18 cellular contexts compared by ENCODE assay signal in the genomic region with DNA sequence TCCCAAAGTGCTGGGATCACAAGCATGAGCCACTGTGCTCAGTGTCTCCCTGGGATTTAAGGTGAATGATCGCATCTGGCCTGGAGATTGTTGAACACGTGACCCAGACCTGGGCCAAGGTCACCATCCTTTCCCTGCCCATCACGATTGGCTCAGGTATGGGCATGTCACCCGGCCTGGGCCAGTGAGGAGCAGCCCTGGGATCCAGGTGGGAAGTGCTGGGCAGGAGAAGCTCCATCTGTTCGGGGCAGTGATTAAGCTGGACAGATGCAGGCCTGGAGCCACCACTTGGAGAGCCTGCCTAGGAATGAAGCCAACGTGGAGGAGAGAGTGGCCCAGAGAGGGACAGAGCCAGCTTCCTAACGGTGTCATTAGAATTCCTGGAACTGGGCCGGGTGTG. TPM values are rescaled to one million over a fixed set of nuclear protein-coding genes. Genes with fewer than 3 reads are reported as not detected.
DNase-seq lines count a peak whose midpoint lies in the region; ATAC-seq and TF ChIP-seq lines count a peak whose summit lies in the region.
"Had no signal": no experiment of that assay in that cellular context is flagged by ENCODE, and none has a peak within 500 bp of the region (broad histone marks: within the 10 kb centered on the region; RNA-seq: fewer than 3 reads in every experiment).

No MANE protein-coding gene starts in this region.

- H3K27me3 ChIP-seq in CD8-positive, alpha-beta T cell (ENCODE audit: insufficient read depth, low read length), result no peaks in the 10 kb centered on the region
- H3K27me3 ChIP-seq in naive thymus-derived CD4-positive, alpha-beta T cell (ENCODE audit: control insufficient read depth in 2 of 2, insufficient read depth in 2 of 2, low read length in 2 of 2), result no peaks in the 10 kb centered on the region
- no peaks in the 10 kb centered on the region for H3K27me3 ChIP-seq in Karpas-422 (ENCODE audit: low read length)

- H3K4me1 ChIP-seq in CD8-positive, alpha-beta T cell (ENCODE audit: insufficient read depth, low read length), result peaks cover 48% of the 10 kb centered on the region
- peaks cover 33 to 46% of the 10 kb centered on the region in 2 donors for H3K4me1 ChIP-seq in naive thymus-derived CD4-positive, alpha-beta T cell (ENCODE audit: control insufficient read depth in 2 of 2, insufficient read depth in 2 of 2, low read length in 2 of 2)
- H3K4me1 ChIP-seq in Karpas-422 (ENCODE audit: low read length), result no peaks in the 10 kb centered on the region

- H3K36me3 Mint-ChIP-seq in activated CD4-positive, alpha-beta T cell treated with anti-CD3 and anti-CD28 coated beads for 36 hours (ENCODE audit: low read depth), result peaks cover 54% of the 10 kb centered on the region
- peaks cover 48% of the 10 kb centered on the region for H3K36me3 Mint-ChIP-seq in CD8-positive, alpha-beta T cell
- H3K36me3 Mint-ChIP-seq in activated naive CD8-positive, alpha-beta T cell treated with anti-CD3 and anti-CD28 coated beads for 36 hours, result peaks cover 49% of the 10 kb centered on the region
- peaks cover 12 to 37% (median 31%) of the 10 kb centered on the region in 5 donors for H3K36me3 Mint-ChIP-seq in naive thymus-derived CD4-positive, alpha-beta T cell

- H3K9me2 ChIP-seq in Karpas-422 (replicated peaks; ENCODE audit: insufficient read depth, low read length), result no peaks in the 10 kb centered on the region

- CTCF ChIA-PET in activated CD4-positive, alpha-beta T cell treated with anti-CD3 and anti-CD28 coated beads for 36 hours (lab: Charles Lee), result no interaction called here
- CTCF ChIA-PET in CD8-positive, alpha-beta T cell (lab: Charles Lee), result interaction anchor here (2.4 to 2.6 kb wide), 2 partner anchors 14 to 33 kb away, joined by 7 to 13 read pairs; no protein-coding TSS in a partner anchor
- CTCF ChIA-PET in naive thymus-derived CD4-positive, alpha-beta T cell (lab: Charles Lee), result interaction anchor here (0.6 to 0.7 kb wide), 2 partner anchors 652 to 1056 kb away, joined by 3 to 4 read pairs; no protein-coding TSS in a partner anchor

- intact Hi-C loops in activated CD4-positive, alpha-beta T cell treated with anti-CD3 and anti-CD28 coated beads for 36 hours (cut with DNase I, micrococcal nuclease), result loop anchor here in 1 of 2 experiments (2.0 kb wide), 1 partner anchor 37 kb away; no protein-coding TSS in a partner anchor
- intact Hi-C loops in CD8-positive, alpha-beta T cell (cut with DNase I, micrococcal nuclease), result no loop called here
- intact Hi-C loops in naive thymus-derived CD4-positive, alpha-beta T cell (cut with micrococcal nuclease), result no loop called here

- H3K9me3 ChIP-seq in CD8-positive, alpha-beta T cell (ENCODE audit: low read length), result no peaks in the 10 kb centered on the region
- no peaks in the 10 kb centered on the region for H3K9me3 ChIP-seq in naive thymus-derived CD4-positive, alpha-beta T cell (ENCODE audit: control insufficient read depth in 2 of 3, low read length in 3 of 3)
- no peaks in the 10 kb centered on the region for H3K9me3 ChIP-seq in Karpas-422 (ENCODE audit: low read length)

- H3K27ac ChIP-seq in CD8-positive, alpha-beta T cell (ENCODE audit: low read depth, low read length), result no peak overlapping the region
- peak overlapping the region; percentile 27 for H3K27ac ChIP-seq in naive thymus-derived CD4-positive, alpha-beta T cell (ENCODE audit: low read depth, low read length)
- H3K27ac ChIP-seq in Karpas-422 (ENCODE audit: low read length), result no peak overlapping the region
- H3K27ac ChIP-seq: C4-2B had no signal

- no peak overlapping the region for H3K4me3 ChIP-seq in CD8-positive, alpha-beta T cell (ENCODE audit: low read depth, low read length)
- H3K4me3 ChIP-seq in naive thymus-derived CD4-positive, alpha-beta T cell (ENCODE audit: low read length), result no peak overlapping the region
- no peak overlapping the region for H3K4me3 ChIP-seq in Karpas-422 (ENCODE audit: low read length)

- H3K9ac ChIP-seq in Karpas-422 (ENCODE audit: low read length), result no peak overlapping the region

- no peaks in the 10 kb centered on the region for H4K20me1 ChIP-seq in Karpas-422 (ENCODE audit: insufficient read depth, low read depth, low read length)

- POLR2A ChIA-PET in activated CD4-positive, alpha-beta T cell treated with anti-CD3 and anti-CD28 coated beads for 36 hours (lab: Charles Lee), result no interaction called here
- POLR2A ChIA-PET in CD8-positive, alpha-beta T cell (lab: Charles Lee), result interaction anchor here (0.5 to 3.0 kb wide), 6 partner anchors 9 to 141 kb away, joined by 3 to 16 read pairs (median 4); no protein-coding TSS in a partner anchor
- POLR2A ChIA-PET in naive thymus-derived CD4-positive, alpha-beta T cell (lab: Charles Lee), result interaction anchor here (0.7 to 3.3 kb wide), 11 partner anchors 9 to 41 kb away, joined by 3 to 20 read pairs (median 5); partner anchors contain the start of genes NFATC2IP and SPNS1

- TF ChIP-seq CTCF in CD8-positive, alpha-beta T cell (IDR thresholded peaks at IDR 0.05), result no peak

- DNase-seq in activated CD4-positive, alpha-beta T cell treated with anti-CD3 and anti-CD28 coated beads for 36 hours, result no peak
- DNase-seq in activated CD4-positive, alpha-beta T cell treated with anti-CD3 and anti-CD28 coated beads for 1 hour, result no peak
- no peak for DNase-seq in CD8-positive, alpha-beta T cell
- DNase-seq in activated naive CD8-positive, alpha-beta T cell treated with anti-CD3 and anti-CD28 coated beads for 36 hours, result no peak
- DNase-seq in naive thymus-derived CD4-positive, alpha-beta T cell, result no peak
- no peak for DNase-seq in COLO668 (lab: John Stamatoyannopoulos, UW; ENCODE audit: unreplicated experiment)
- DNase-seq in Karpas-422, result no peak
- DNase-seq: HCEC 1CT, NCI-H1092 treated with DMSO at 0.1 percent for 48 hours, NCI-H1694, NCI-H2107, NCI-H345, NCI-H526 treated with DMSO at 0.1 percent for 48 hours, PC-3 had no signal

- H3K27me3 Mint-ChIP-seq in activated CD4-positive, alpha-beta T cell treated with anti-CD3 and anti-CD28 coated beads for 36 hours, result no peaks in the 10 kb centered on the region
- H3K27me3 Mint-ChIP-seq in CD8-positive, alpha-beta T cell (ENCODE audit: low read depth), result no peaks in the 10 kb centered on the region
- no peaks in the 10 kb centered on the region for H3K27me3 Mint-ChIP-seq in activated naive CD8-positive, alpha-beta T cell treated with anti-CD3 and anti-CD28 coated beads for 36 hours
- H3K27me3 Mint-ChIP-seq in naive thymus-derived CD4-positive, alpha-beta T cell, result no peaks in the 10 kb centered on the region

- no peaks in the 10 kb centered on the region for H3K79me2 ChIP-seq in Karpas-422 (ENCODE audit: low read length)

- no peak overlapping the region for H2AFZ ChIP-seq in Karpas-422 (ENCODE audit: low read length)

- H3K27ac Mint-ChIP-seq in activated CD4-positive, alpha-beta T cell treated with anti-CD3 and anti-CD28 coated beads for 36 hours, result peak overlapping the region; percentile 13
- peak overlapping the region; percentile 95 for H3K27ac Mint-ChIP-seq in CD8-positive, alpha-beta T cell
- peak overlapping the region; percentile 42 for H3K27ac Mint-ChIP-seq in activated naive CD8-positive, alpha-beta T cell treated with anti-CD3 and anti-CD28 coated beads for 36 hours
- peak overlapping the region; percentile 66 to 99 (median 96) for H3K27ac Mint-ChIP-seq in naive thymus-derived CD4-positive, alpha-beta T cell

- no peak for ATAC-seq in activated CD4-positive, alpha-beta T cell treated with anti-CD3 and anti-CD28 coated beads for 36 hours
- no peak for ATAC-seq in CD8-positive, alpha-beta T cell
- ATAC-seq in naive thymus-derived CD4-positive, alpha-beta T cell, result no peak
- no peak for ATAC-seq in GM19328 (IDR thresholded peaks at IDR 0.05; ENCODE audit: unreplicated experiment)
- ATAC-seq: PC-3 had no signal

- H3K4me2 ChIP-seq in Karpas-422 (ENCODE audit: low read depth, low read length, poor library complexity, severe bottlenecking), result no peak overlapping the region

- peaks cover 64% of the 10 kb centered on the region for H3K4me1 Mint-ChIP-seq in activated CD4-positive, alpha-beta T cell treated with anti-CD3 and anti-CD28 coated beads for 36 hours
- peaks cover 49% of the 10 kb centered on the region for H3K4me1 Mint-ChIP-seq in CD8-positive, alpha-beta T cell (ENCODE audit: low read depth)
- H3K4me1 Mint-ChIP-seq in activated naive CD8-positive, alpha-beta T cell treated with anti-CD3 and anti-CD28 coated beads for 36 hours, result peaks cover 46% of the 10 kb centered on the region
- H3K4me1 Mint-ChIP-seq in naive thymus-derived CD4-positive, alpha-beta T cell, result peaks cover 34 to 79% (median 47%) of the 10 kb centered on the region in 7 donors

- peaks cover 6% of the 10 kb centered on the region for H3K9me3 Mint-ChIP-seq in activated CD4-positive, alpha-beta T cell treated with anti-CD3 and anti-CD28 coated beads for 36 hours (ENCODE audit: low read depth)
- peaks cover 6% of the 10 kb centered on the region for H3K9me3 Mint-ChIP-seq in CD8-positive, alpha-beta T cell
- H3K9me3 Mint-ChIP-seq in activated naive CD8-positive, alpha-beta T cell treated with anti-CD3 and anti-CD28 coated beads for 36 hours, result peaks cover 7% of the 10 kb centered on the region
- H3K9me3 Mint-ChIP-seq in naive thymus-derived CD4-positive, alpha-beta T cell, result peaks cover 2 to 8% (median 7%) of the 10 kb centered on the region in 11 donors

- no peak overlapping the region for H3K4me3 Mint-ChIP-seq in activated CD4-positive, alpha-beta T cell treated with anti-CD3 and anti-CD28 coated beads for 36 hours
- no peak overlapping the region for H3K4me3 Mint-ChIP-seq in CD8-positive, alpha-beta T cell
- H3K4me3 Mint-ChIP-seq in activated naive CD8-positive, alpha-beta T cell treated with anti-CD3 and anti-CD28 coated beads for 36 hours, result no peak overlapping the region
- peak overlapping the region in 2 of 10 donors; percentile 95 to 98 for H3K4me3 Mint-ChIP-seq in naive thymus-derived CD4-positive, alpha-beta T cell

- peaks cover 38% of the 10 kb centered on the region for H3K36me3 ChIP-seq in CD8-positive, alpha-beta T cell (ENCODE audit: insufficient read depth, low read length)
- peaks cover 0 to 39% (median 15%) of the 10 kb centered on the region in 3 experiments for H3K36me3 ChIP-seq in naive thymus-derived CD4-positive, alpha-beta T cell (ENCODE audit: control insufficient read depth in 2 of 3, insufficient read depth in 3 of 3, low read length in 3 of 3)
- no peaks in the 10 kb centered on the region for H3K36me3 ChIP-seq in Karpas-422 (ENCODE audit: insufficient read depth, low read length)

RNA-seq across cellular contexts. Expression of gene LAT, which starts 6.8 kb away (rescaled TPM):
- total RNA-seq in activated CD4-positive, alpha-beta T cell treated with anti-CD3 and anti-CD28 coated beads for 36 hours, result 100 to 1,000 TPM; 200 to 234 TPM
- total RNA-seq in CD8-positive, alpha-beta T cell, result 100 to 1,000 TPM; 175 to 176 TPM
- 100 to 1,000 TPM; 159 to 175 TPM for total RNA-seq in activated naive CD8-positive, alpha-beta T cell treated with anti-CD3 and anti-CD28 coated beads for 36 hours
- total RNA-seq in naive thymus-derived CD4-positive, alpha-beta T cell, result 100 to 1,000 TPM; 179 to 476 (median 342) TPM
- 100 to 1,000 TPM; 317 to 445 TPM for polyA plus RNA-seq in naive thymus-derived CD4-positive, alpha-beta T cell
- total RNA-seq in Karpas-422 (2014; rRNA removed; shearing (Covaris generic); ENCODE audit: low replicate concordance), result 8.6 and 27.3 TPM in 2 replicates

RNA-seq across cellular contexts. Expression of gene SPNS1, which starts 17.1 kb away (rescaled TPM):
- total RNA-seq in activated CD4-positive, alpha-beta T cell treated with anti-CD3 and anti-CD28 coated beads for 36 hours, result 10 to 100 TPM; 12.7 to 14.2 TPM
- total RNA-seq in CD8-positive, alpha-beta T cell, result 10 to 100 TPM; 31.7 to 31.8 TPM
- 10 to 100 TPM; 24.4 to 26.3 TPM for total RNA-seq in activated naive CD8-positive, alpha-beta T cell treated with anti-CD3 and anti-CD28 coated beads for 36 hours
- 10 to 100 TPM; 31.1 to 47.0 (median 42.1) TPM for total RNA-seq in naive thymus-derived CD4-positive, alpha-beta T cell
- 10 to 100 TPM; 22.6 to 40.4 TPM for polyA plus RNA-seq in naive thymus-derived CD4-positive, alpha-beta T cell
- total RNA-seq in Karpas-422 (2014; rRNA removed; shearing (Covaris generic); ENCODE audit: low replicate concordance), result 9.7 and 19.2 TPM in 2 replicates

RNA-seq across cellular contexts. Expression of gene NFATC2IP, which starts 41.0 kb away (rescaled TPM):
- 10 to 100 TPM; 69.2 to 72.7 TPM for total RNA-seq in activated CD4-positive, alpha-beta T cell treated with anti-CD3 and anti-CD28 coated beads for 36 hours
- total RNA-seq in CD8-positive, alpha-beta T cell, result 10 to 100 TPM; 45.8 to 52.5 TPM
- total RNA-seq in activated naive CD8-positive, alpha-beta T cell treated with anti-CD3 and anti-CD28 coated beads for 36 hours, result 10 to 100 TPM; 65.6 to 74.4 TPM
- 100 to 1,000 TPM in 3 of 5 experiments, 10 to 100 TPM in 2; 70.9 to 117 (median 111) TPM for total RNA-seq in naive thymus-derived CD4-positive, alpha-beta T cell
- polyA plus RNA-seq in naive thymus-derived CD4-positive, alpha-beta T cell, result 10 to 100 TPM; 26.0 to 37.8 TPM
- total RNA-seq in Karpas-422 (2014; rRNA removed; shearing (Covaris generic); ENCODE audit: low replicate concordance), result 58.2 and 64.0 TPM in 2 replicates

RNA-seq across cellular contexts. Expression of gene CD19, which starts 59.9 kb away (rescaled TPM):
- total RNA-seq in activated CD4-positive, alpha-beta T cell treated with anti-CD3 and anti-CD28 coated beads for 36 hours, result under 1 TPM; 0.74 to 0.80 TPM
- 1 to 10 TPM; 1.1 to 1.8 TPM for total RNA-seq in CD8-positive, alpha-beta T cell
- 1 to 10 TPM; 2.1 to 2.6 TPM for total RNA-seq in activated naive CD8-positive, alpha-beta T cell treated with anti-CD3 and anti-CD28 coated beads for 36 hours
- total RNA-seq in naive thymus-derived CD4-positive, alpha-beta T cell, result 1 to 10 TPM in 1 of 5 experiments, under 1 TPM in 4; 0.22 to 3.0 (median 0.32) TPM
- polyA plus RNA-seq in naive thymus-derived CD4-positive, alpha-beta T cell, result under 1 TPM; 0.40 to 0.58 TPM
- 194 and 392 TPM in 2 replicates for total RNA-seq in Karpas-422 (2014; rRNA removed; shearing (Covaris generic); ENCODE audit: low replicate concordance)
- total RNA-seq: MCF 10A, PC-3, SK-MEL-5 had no signal

Comparison
In these comparisons a context has a peak if more than half of its experiments do, and no peak if none do; other contexts are left out.
1. H3K27ac Mint-ChIP-seq: peak in every context shown above with its lines; median percentile 96 in naive thymus-derived CD4-positive, alpha-beta T cell; 95 in CD8-positive, alpha-beta T cell; 42 in activated naive CD8-positive, alpha-beta T cell treated with anti-CD3 and anti-CD28 coated beads for 36 hours; 13 in activated CD4-positive, alpha-beta T cell treated with anti-CD3 and anti-CD28 coated beads for 36 hours.